ENCODE assay signal across 1 cellular context in genomic region chr21:40512590-40512989, GRCh38.
TF ChIP-seq lines count a peak whose summit lies in the region.

No MANE protein-coding gene starts in this region.

TF ChIP-seq in H1, 55 proteins besides CTCF, POLR2A, EP300 and RAD21 (continued from another document):
- no peak for TF ChIP-seq ATF3 (IDR thresholded peaks at IDR 0.05; ENCODE audit: insufficient read depth, low read depth, low read length)
- no peak for TF ChIP-seq POU5F1 (IDR thresholded peaks at IDR 0.05; ENCODE audit: low read depth, low read length)
- TF ChIP-seq PHF8 (conservative IDR thresholded peaks at IDR 0.05; ENCODE audit: low read depth, low read length), result no peak
- TF ChIP-seq SP4 (IDR thresholded peaks at IDR 0.05; ENCODE audit: low read length), result no peak
- no peak for TF ChIP-seq HDAC2 (IDR thresholded peaks at IDR 0.05; ENCODE audit: borderline replicate concordance in 1 of 2, low read depth in 2 of 2, low read length in 2 of 2)
- no peak for TF ChIP-seq CEBPB (IDR thresholded peaks at IDR 0.05; ENCODE audit: low read depth, low read length)
- TF ChIP-seq KDM1A (IDR thresholded peaks at IDR 0.05; ENCODE audit: borderline replicate concordance, low read length), result no peak
- no peak for TF ChIP-seq EZH2 (IDR thresholded peaks at IDR 0.05; ENCODE audit: low read depth, low read length, severe bottlenecking)
- no peak for TF ChIP-seq CBX8 (IDR thresholded peaks at IDR 0.05; ENCODE audit: borderline replicate concordance, low read depth, low read length)
- TF ChIP-seq BACH1 (IDR thresholded peaks at IDR 0.05; ENCODE audit: low read length), result no peak
- no peak for TF ChIP-seq KDM5A (IDR thresholded peaks at IDR 0.05; ENCODE audit: low read length)
- TF ChIP-seq CREB1 (IDR thresholded peaks at IDR 0.05), result no peak
- no peak for TF ChIP-seq E2F6 (IDR thresholded peaks at IDR 0.05)
TF ChIP-seq in H1: peak in this region for 0.
